Comparison of ENCODE assay signal across 1 cellular context in the genomic region with DNA sequence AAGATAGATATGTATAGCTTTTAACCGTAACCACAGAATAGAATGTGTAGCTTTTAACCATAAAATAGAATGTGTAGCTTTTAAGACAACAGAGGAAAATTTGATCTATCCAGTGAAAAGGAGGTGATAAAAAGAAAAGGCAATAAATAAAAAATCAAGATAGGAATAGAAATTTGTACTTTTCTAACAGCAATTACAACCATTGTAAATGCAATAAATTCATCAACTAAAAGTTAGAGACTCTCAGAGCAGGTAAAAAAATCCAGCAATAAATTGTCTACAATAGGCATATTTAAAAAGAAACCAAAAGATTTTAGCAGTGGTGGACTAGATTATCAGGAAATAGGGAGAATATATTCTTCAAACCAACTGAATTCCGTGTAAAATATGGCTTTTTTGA.
TF ChIP-seq lines count a peak whose summit lies in the region.

No MANE protein-coding gene starts in this region.

TF ChIP-seq in K562, 482 proteins besides CTCF, POLR2A, EP300 and RAD21 (continued from another document):
- TF ChIP-seq, protein P1, sequence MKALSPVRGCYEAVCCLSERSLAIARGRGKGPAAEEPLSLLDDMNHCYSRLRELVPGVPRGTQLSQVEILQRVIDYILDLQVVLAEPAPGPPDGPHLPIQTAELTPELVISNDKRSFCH (CRISPR knock-in tag; IDR thresholded peaks at IDR 0.05): no peak
- TF ChIP-seq, protein P1 (tag; IDR thresholded peaks at IDR 0.05): no peak
- peak; percentile 97 for TF ChIP-seq ZNF507 (tag; conservative IDR thresholded peaks at IDR 0.05)
- no peak for TF ChIP-seq SRSF3 (IDR thresholded peaks at IDR 0.05; ENCODE audit: insufficient read depth, low read length)
- TF ChIP-seq ZNF354B (CRISPR knock-in tag; IDR thresholded peaks at IDR 0.05): peak; percentile 76
